Comparison of ENCODE assay signal across 18 cellular contexts in genomic region chr7:24325708-24326107, GRCh38. TPM values are rescaled to one million over a fixed set of nuclear protein-coding genes. Genes with fewer than 3 reads are reported as not detected.
DNase-seq lines count a peak whose midpoint lies in the region; ATAC-seq and TF ChIP-seq lines count a peak whose summit lies in the region.
"Had no signal": no experiment of that assay in that cellular context is flagged by ENCODE, and none has a peak within 500 bp of the region (broad histone marks: within the 10 kb centered on the region; RNA-seq: fewer than 3 reads in every experiment).

No MANE protein-coding gene starts in this region.

- H3K36me3 Mint-ChIP-seq in WTC11, result no peaks in the 10 kb centered on the region
- no peaks in the 10 kb centered on the region for H3K36me3 Mint-ChIP-seq in CD8-positive, alpha-beta T cell

- DNase-seq in DMS53 (lab: John Stamatoyannopoulos, UW) (peak; percentile 28), DMS53 treated with DMSO at 0.1 percent for 48 hours (lab: John Stamatoyannopoulos, UW; ENCODE audit: unreplicated experiment) (no peak), WTC11 (ENCODE audit: low spot score) (no peak)
- no peak for DNase-seq in CD8-positive, alpha-beta T cell
- DNase-seq in stimulated activated naive CD8-positive, alpha-beta T cell treated with anti-CD3 and anti-CD28 coated beads, Interleukin-15, amount 100 ng/mL, for 72 hours, result no peak
- DNase-seq: activated CD4-positive, CD25-positive, alpha-beta regulatory T cell treated with anti-CD3 and anti-CD28 coated beads, Interleukin-2, amount 50 U/mL, for 72 hours; DMS 273 treated with DMSO at 0.1 percent for 48 hours; mesendoderm; NCI-H774; psoas muscle; stimulated activated CD4-positive, alpha-beta T cell treated with anti-CD3 and anti-CD28 coated beads, Interleukin-2, amount 100 ng/mL, for 24 hours had no signal

- H3K9me3 ChIP-seq in CD8-positive, alpha-beta T cell (ENCODE audit: low read length), result no peaks in the 10 kb centered on the region
- H3K9me3 ChIP-seq: breast epithelium, psoas muscle had no signal

- H3K4me3 ChIP-seq in CD8-positive, alpha-beta T cell (ENCODE audit: low read depth, low read length), result no peak overlapping the region
- H3K4me3 ChIP-seq: breast epithelium, psoas muscle had no signal

- H3K4me3 Mint-ChIP-seq in WTC11, result no peak overlapping the region
- no peak overlapping the region for H3K4me3 Mint-ChIP-seq in CD8-positive, alpha-beta T cell
- H3K4me3 Mint-ChIP-seq in stimulated activated naive CD8-positive, alpha-beta T cell treated with anti-CD3 and anti-CD28 coated beads, Interleukin-15, amount 100 ng/mL, for 72 hours, result no peak overlapping the region
- H3K4me3 Mint-ChIP-seq: stimulated activated naive CD8-positive, alpha-beta T cell treated with anti-CD3 and anti-CD28 coated beads, Interleukin-15, Interleukin-2, amounts not matched to agents 100 ng/mL and 50 ng/mL, for 24 hours had no signal

- intact Hi-C loops in CD8-positive, alpha-beta T cell (cut with DNase I, micrococcal nuclease), result no loop called here

- peaks cover 16% of the 10 kb centered on the region for H3K4me1 Mint-ChIP-seq in WTC11
- H3K4me1 Mint-ChIP-seq in CD8-positive, alpha-beta T cell (ENCODE audit: low read depth), result no peaks in the 10 kb centered on the region
- H3K4me1 Mint-ChIP-seq in stimulated activated naive CD8-positive, alpha-beta T cell treated with anti-CD3 and anti-CD28 coated beads, Interleukin-15, amount 100 ng/mL, for 72 hours, result no peaks in the 10 kb centered on the region

- no peak overlapping the region for H3K27ac ChIP-seq in CD8-positive, alpha-beta T cell (ENCODE audit: low read depth, low read length)
- H3K27ac ChIP-seq: 22Rv1, breast epithelium, psoas muscle had no signal

- CTCF ChIA-PET in WTC11 (lab: Charles Lee), result no interaction called here
- CTCF ChIA-PET in CD8-positive, alpha-beta T cell (lab: Charles Lee), result interaction anchor here (1.0 kb wide), 1 partner anchor 16 kb away, joined by 3 read pairs; no protein-coding TSS in a partner anchor

- H3K4me1 ChIP-seq in CD8-positive, alpha-beta T cell (ENCODE audit: insufficient read depth, low read length), result no peaks in the 10 kb centered on the region
- H3K4me1 ChIP-seq: breast epithelium, psoas muscle had no signal

- no peaks in the 10 kb centered on the region for H3K36me3 ChIP-seq in CD8-positive, alpha-beta T cell (ENCODE audit: insufficient read depth, low read length)
- H3K36me3 ChIP-seq: breast epithelium had no signal

- peak; percentile 80 for ATAC-seq in GM21717 (IDR thresholded peaks at IDR 0.05; ENCODE audit: unreplicated experiment)
- ATAC-seq in HG03354 (IDR thresholded peaks at IDR 0.05; ENCODE audit: poor library complexity, severe bottlenecking, unreplicated experiment), result peak; percentile 84
- no peak for ATAC-seq in WTC11
- ATAC-seq in CD8-positive, alpha-beta T cell, result no peak
- no peak for ATAC-seq in HG02970 (IDR thresholded peaks at IDR 0.05; ENCODE audit: low FRiP score, unreplicated experiment)
- ATAC-seq in stimulated activated naive CD8-positive, alpha-beta T cell treated with anti-CD3 and anti-CD28 coated beads, Interleukin-15, amount 100 ng/mL, for 72 hours, result no peak
- ATAC-seq: psoas muscle had no signal

- POLR2A ChIA-PET in WTC11 (lab: Charles Lee), result no interaction called here
- POLR2A ChIA-PET in CD8-positive, alpha-beta T cell (lab: Charles Lee), result no interaction called here

- no peak overlapping the region for H3K27ac Mint-ChIP-seq in WTC11
- H3K27ac Mint-ChIP-seq in CD8-positive, alpha-beta T cell, result no peak overlapping the region
- H3K27ac Mint-ChIP-seq in stimulated activated naive CD8-positive, alpha-beta T cell treated with anti-CD3 and anti-CD28 coated beads, Interleukin-15, amount 100 ng/mL, for 72 hours, result peak overlapping the region in 1 of 2 donors; percentile 52
- H3K27ac Mint-ChIP-seq: stimulated activated naive CD8-positive, alpha-beta T cell treated with anti-CD3 and anti-CD28 coated beads, Interleukin-15, Interleukin-2, amounts not matched to agents 100 ng/mL and 50 ng/mL, for 24 hours had no signal

- H3K27me3 ChIP-seq in CD8-positive, alpha-beta T cell (ENCODE audit: insufficient read depth, low read length), result no peaks in the 10 kb centered on the region
- H3K27me3 ChIP-seq: breast epithelium had no signal

- no peak for TF ChIP-seq CTCF in WTC11 (IDR thresholded peaks at IDR 0.05)
- TF ChIP-seq CTCF in CD8-positive, alpha-beta T cell (IDR thresholded peaks at IDR 0.05), result no peak

- H3K27me3 Mint-ChIP-seq in WTC11 (ENCODE audit: low read depth), result no peaks in the 10 kb centered on the region; the same call in 1 of the 2 replicates
- H3K27me3 Mint-ChIP-seq in CD8-positive, alpha-beta T cell (ENCODE audit: low read depth), result no peaks in the 10 kb centered on the region
- H3K27me3 Mint-ChIP-seq in stimulated activated naive CD8-positive, alpha-beta T cell treated with anti-CD3 and anti-CD28 coated beads, Interleukin-15, amount 100 ng/mL, for 72 hours, result peaks cover 15% of the 10 kb centered on the region

- no peaks in the 10 kb centered on the region for H3K9me3 Mint-ChIP-seq in WTC11
- no peaks in the 10 kb centered on the region for H3K9me3 Mint-ChIP-seq in CD8-positive, alpha-beta T cell
- H3K9me3 Mint-ChIP-seq in stimulated activated naive CD8-positive, alpha-beta T cell treated with anti-CD3 and anti-CD28 coated beads, Interleukin-15, amount 100 ng/mL, for 72 hours, result no peaks in the 10 kb centered on the region
- H3K9me3 Mint-ChIP-seq: stimulated activated naive CD8-positive, alpha-beta T cell treated with anti-CD3 and anti-CD28 coated beads, Interleukin-15, Interleukin-2, amounts not matched to agents 100 ng/mL and 50 ng/mL, for 24 hours had no signal

TF ChIP-seq in WTC11, 78 proteins besides CTCF, POLR2A, EP300 and RAD21:
- TF ChIP-seq ERG (CRISPR knock-in tag; IDR thresholded peaks at IDR 0.05), result no peak
- TF ChIP-seq, protein P1, sequence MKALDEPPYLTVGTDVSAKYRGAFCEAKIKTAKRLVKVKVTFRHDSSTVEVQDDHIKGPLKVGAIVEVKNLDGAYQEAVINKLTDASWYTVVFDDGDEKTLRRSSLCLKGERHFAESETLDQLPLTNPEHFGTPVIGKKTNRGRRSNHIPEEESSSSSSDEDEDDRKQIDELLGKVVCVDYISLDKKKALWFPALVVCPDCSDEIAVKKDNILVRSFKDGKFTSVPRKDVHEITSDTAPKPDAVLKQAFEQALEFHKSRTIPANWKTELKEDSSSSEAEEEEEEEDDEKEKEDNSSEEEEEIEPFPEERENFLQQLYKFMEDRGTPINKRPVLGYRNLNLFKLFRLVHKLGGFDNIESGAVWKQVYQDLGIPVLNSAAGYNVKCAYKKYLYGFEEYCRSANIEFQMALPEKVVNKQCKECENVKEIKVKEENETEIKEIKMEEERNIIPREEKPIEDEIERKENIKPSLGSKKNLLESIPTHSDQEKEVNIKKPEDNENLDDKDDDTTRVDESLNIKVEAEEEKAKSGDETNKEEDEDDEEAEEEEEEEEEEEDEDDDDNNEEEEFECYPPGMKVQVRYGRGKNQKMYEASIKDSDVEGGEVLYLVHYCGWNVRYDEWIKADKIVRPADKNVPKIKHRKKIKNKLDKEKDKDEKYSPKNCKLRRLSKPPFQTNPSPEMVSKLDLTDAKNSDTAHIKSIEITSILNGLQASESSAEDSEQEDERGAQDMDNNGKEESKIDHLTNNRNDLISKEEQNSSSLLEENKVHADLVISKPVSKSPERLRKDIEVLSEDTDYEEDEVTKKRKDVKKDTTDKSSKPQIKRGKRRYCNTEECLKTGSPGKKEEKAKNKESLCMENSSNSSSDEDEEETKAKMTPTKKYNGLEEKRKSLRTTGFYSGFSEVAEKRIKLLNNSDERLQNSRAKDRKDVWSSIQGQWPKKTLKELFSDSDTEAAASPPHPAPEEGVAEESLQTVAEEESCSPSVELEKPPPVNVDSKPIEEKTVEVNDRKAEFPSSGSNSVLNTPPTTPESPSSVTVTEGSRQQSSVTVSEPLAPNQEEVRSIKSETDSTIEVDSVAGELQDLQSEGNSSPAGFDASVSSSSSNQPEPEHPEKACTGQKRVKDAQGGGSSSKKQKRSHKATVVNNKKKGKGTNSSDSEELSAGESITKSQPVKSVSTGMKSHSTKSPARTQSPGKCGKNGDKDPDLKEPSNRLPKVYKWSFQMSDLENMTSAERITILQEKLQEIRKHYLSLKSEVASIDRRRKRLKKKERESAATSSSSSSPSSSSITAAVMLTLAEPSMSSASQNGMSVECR (CRISPR knock-in tag; IDR thresholded peaks at IDR 0.05; ENCODE audit: borderline replicate concordance), result no peak

RNA-seq across cellular contexts. Expression of gene NPY, which starts 41.7 kb away (rescaled TPM):
- 0.37 to 0.63 TPM (median 0.46 TPM) in 3 replicates for total RNA-seq in WTC11 (2021)
- total RNA-seq in CD8-positive, alpha-beta T cell, result not detected
- total RNA-seq: breast epithelium, SK-MEL-5 had no signal

Comparison
In these comparisons a context has a peak if more than half of its experiments do, and no peak if none do; other contexts are left out.
1. ATAC-seq: peak in GM21717 (single experiment) and HG03354 (single experiment); none in WTC11 (single experiment), CD8-positive, alpha-beta T cell (single experiment), HG02970 (single experiment) and stimulated activated naive CD8-positive, alpha-beta T cell treated with anti-CD3 and anti-CD28 coated beads, Interleukin-15, amount 100 ng/mL, for 72 hours (single experiment).